ENCODE assay signal across 13 cellular contexts in the genomic region with DNA sequence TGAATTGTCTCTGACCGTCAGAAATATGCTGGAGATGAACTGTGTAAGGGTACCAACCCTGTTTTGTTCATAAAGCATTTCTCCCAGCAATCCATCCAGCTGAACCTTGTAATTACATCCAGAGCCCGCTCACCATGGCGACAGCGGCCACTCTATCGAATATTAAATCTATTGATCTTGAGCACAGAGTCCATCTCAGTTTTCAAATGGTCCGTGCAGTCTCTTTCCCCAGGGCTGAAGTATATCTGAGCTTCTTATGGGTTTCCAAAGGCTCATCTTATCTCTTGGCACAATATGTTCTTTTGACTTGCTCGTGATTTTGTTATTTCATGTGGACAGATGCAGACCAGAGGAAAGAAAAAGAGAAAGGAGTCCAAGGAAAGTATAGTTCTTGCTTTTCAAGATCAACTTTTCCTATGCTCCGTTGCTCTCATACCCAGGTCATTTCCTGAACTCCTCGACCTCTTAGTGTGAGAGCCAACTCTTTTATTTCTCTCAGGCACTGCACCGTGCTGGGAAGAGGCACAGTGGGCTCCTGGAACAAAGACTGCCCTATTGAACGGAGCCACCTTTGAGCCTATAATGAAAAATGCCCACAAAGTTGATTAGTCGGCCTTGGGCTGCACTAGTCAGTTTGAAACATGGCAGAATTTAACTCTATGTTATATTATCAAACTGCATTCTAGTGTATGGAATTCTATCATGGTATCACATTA.
"Had no signal": no experiment of that assay in that cellular context is flagged by ENCODE, and none has a peak within 500 bp of the region (broad histone marks: within the 10 kb centered on the region; RNA-seq: fewer than 3 reads in every experiment).

No MANE protein-coding gene starts in this region.

- H3K4me3 ChIP-seq: adrenal gland, esophagus squamous epithelium, heart right ventricle, left ventricle myocardium inferior had no signal

- ATAC-seq: activated naive CD4-positive, alpha-beta T cell treated with anti-CD3 and anti-CD28 coated beads, Interleukin-2, amount 50 U/mL, for 72 hours; heart right ventricle had no signal

- H3K9me3 ChIP-seq: adrenal gland, esophagus squamous epithelium, left ventricle myocardium inferior had no signal

- H3K36me3 ChIP-seq: adrenal gland, esophagus squamous epithelium, heart right ventricle, left ventricle myocardium inferior, WERI-Rb-1 had no signal

- H3K4me1 ChIP-seq: adrenal gland, esophagus squamous epithelium had no signal

- H3K27ac Mint-ChIP-seq: activated naive CD4-positive, alpha-beta T cell treated with anti-CD3 and anti-CD28 coated beads, Interleukin-2, amount 50 U/mL, for 72 hours had no signal

- H3K27ac ChIP-seq: esophagus squamous epithelium, heart right ventricle, left ventricle myocardium inferior, WERI-Rb-1 had no signal

- DNase-seq: activated CD4-positive, alpha-beta T cell treated with anti-CD3 and anti-CD28 coated beads for 1 hour; activated CD4-positive, alpha-beta T cell treated with anti-CD3 and anti-CD28 coated beads, Interleukin-2, amount 50 U/mL, for 4 hours; activated gamma-delta T cell treated with Interleukin-2 at 50 U/mL for 16 hours; adrenal gland; dermis blood vessel endothelial cell; effector memory CD4-positive, alpha-beta T cell; esophagus squamous epithelium; heart right ventricle; left ventricle myocardium inferior; stimulated activated CD8-positive, alpha-beta memory T cell treated with anti-CD3 and anti-CD28 coated beads, Interleukin-4, amount 100 ng/mL, for 48 hours; stimulated activated naive CD4-positive, alpha-beta T cell; WERI-Rb-1 had no signal

- H3K27me3 ChIP-seq: adrenal gland, esophagus squamous epithelium, heart right ventricle had no signal
